ENCODE assay signal across 1 cellular context in the genomic region with DNA sequence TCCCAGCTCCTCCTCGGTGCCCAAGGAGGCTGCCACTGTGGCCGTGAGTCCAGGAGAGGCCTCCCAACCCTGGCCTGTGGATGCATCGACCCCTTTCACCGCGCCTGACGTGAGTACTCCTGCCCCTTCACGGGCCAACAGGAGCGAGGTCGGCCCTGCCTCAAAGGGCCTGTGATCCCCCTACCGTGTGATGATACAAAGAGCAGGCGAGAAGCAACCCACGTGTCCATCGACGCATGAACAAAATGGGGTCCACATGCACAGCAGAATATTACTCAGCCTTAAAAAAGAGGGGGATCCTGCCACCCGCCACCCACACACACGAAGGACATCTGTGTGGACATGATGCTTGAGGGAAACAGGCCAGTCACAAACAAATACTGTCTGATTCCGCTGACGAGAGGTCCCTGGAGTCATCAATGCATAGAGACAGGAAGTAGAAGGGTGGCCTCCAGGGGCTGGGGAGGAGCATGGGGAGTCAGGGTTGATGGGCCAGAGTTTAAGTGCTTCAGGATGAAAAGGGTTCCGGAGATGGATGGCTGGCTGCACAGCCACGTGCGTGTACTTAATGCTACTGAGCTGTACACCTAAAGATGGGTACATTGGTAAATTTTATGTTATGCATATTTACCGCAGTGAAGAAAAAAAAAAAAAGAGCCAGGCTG.
TF ChIP-seq lines count a peak whose summit lies in the region.

No MANE protein-coding gene starts in this region.

TF ChIP-seq in GM12878, 131 proteins besides CTCF, POLR2A, EP300 and RAD21 (continued from another document):
- TF ChIP-seq, protein P1, sequence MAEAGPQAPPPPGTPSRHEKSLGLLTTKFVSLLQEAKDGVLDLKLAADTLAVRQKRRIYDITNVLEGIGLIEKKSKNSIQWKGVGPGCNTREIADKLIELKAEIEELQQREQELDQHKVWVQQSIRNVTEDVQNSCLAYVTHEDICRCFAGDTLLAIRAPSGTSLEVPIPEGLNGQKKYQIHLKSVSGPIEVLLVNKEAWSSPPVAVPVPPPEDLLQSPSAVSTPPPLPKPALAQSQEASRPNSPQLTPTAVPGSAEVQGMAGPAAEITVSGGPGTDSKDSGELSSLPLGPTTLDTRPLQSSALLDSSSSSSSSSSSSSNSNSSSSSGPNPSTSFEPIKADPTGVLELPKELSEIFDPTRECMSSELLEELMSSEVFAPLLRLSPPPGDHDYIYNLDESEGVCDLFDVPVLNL (IDR thresholded peaks at IDR 0.05; ENCODE audit: low read depth, low read length) = no peak
- no peak for TF ChIP-seq RAD51 (IDR thresholded peaks at IDR 0.05)
- TF ChIP-seq GABPA (IDR thresholded peaks at IDR 0.05; ENCODE audit: low read depth) = no peak
- TF ChIP-seq, protein P2, sequence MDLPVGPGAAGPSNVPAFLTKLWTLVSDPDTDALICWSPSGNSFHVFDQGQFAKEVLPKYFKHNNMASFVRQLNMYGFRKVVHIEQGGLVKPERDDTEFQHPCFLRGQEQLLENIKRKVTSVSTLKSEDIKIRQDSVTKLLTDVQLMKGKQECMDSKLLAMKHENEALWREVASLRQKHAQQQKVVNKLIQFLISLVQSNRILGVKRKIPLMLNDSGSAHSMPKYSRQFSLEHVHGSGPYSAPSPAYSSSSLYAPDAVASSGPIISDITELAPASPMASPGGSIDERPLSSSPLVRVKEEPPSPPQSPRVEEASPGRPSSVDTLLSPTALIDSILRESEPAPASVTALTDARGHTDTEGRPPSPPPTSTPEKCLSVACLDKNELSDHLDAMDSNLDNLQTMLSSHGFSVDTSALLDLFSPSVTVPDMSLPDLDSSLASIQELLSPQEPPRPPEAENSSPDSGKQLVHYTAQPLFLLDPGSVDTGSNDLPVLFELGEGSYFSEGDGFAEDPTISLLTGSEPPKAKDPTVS (IDR thresholded peaks at IDR 0.05; ENCODE audit: low read depth, low read length) = no peak
- no peak for TF ChIP-seq NFXL1 (IDR thresholded peaks at IDR 0.05; ENCODE audit: borderline replicate concordance)
- TF ChIP-seq POLR2AphosphoS5 (IDR thresholded peaks at IDR 0.05; ENCODE audit: low read length) = no peak
- TF ChIP-seq, protein P3, sequence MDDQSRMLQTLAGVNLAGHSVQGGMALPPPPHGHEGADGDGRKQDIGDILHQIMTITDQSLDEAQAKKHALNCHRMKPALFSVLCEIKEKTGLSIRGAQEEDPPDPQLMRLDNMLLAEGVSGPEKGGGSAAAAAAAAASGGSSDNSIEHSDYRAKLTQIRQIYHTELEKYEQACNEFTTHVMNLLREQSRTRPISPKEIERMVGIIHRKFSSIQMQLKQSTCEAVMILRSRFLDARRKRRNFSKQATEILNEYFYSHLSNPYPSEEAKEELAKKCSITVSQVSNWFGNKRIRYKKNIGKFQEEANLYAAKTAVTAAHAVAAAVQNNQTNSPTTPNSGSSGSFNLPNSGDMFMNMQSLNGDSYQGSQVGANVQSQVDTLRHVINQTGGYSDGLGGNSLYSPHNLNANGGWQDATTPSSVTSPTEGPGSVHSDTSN (IDR thresholded peaks at IDR 0.05; ENCODE audit: insufficient replicate concordance, low read depth, low read length) = no peak
- TF ChIP-seq RFX5 (IDR thresholded peaks at IDR 0.05; ENCODE audit: low read depth, low read length) = no peak
- TF ChIP-seq ETV6 (conservative IDR thresholded peaks at IDR 0.05 in 1 of 2, IDR thresholded peaks at IDR 0.05 in 1 of 2; ENCODE audit: borderline replicate concordance in 1 of 2, low read depth in 1 of 2) = no peak
- TF ChIP-seq, protein P4, sequence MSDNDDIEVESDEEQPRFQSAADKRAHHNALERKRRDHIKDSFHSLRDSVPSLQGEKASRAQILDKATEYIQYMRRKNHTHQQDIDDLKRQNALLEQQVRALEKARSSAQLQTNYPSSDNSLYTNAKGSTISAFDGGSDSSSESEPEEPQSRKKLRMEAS (IDR thresholded peaks at IDR 0.05; ENCODE audit: low read depth, low read length) = no peak
- no peak for TF ChIP-seq CBFB (IDR thresholded peaks at IDR 0.05; ENCODE audit: low read depth)
- TF ChIP-seq SPI1 (IDR thresholded peaks at IDR 0.05; ENCODE audit: borderline replicate concordance, insufficient read depth, low read depth, low read length) = no peak
- no peak for TF ChIP-seq MXI1 (IDR thresholded peaks at IDR 0.05; ENCODE audit: low read depth, low read length)
- TF ChIP-seq, protein P5, sequence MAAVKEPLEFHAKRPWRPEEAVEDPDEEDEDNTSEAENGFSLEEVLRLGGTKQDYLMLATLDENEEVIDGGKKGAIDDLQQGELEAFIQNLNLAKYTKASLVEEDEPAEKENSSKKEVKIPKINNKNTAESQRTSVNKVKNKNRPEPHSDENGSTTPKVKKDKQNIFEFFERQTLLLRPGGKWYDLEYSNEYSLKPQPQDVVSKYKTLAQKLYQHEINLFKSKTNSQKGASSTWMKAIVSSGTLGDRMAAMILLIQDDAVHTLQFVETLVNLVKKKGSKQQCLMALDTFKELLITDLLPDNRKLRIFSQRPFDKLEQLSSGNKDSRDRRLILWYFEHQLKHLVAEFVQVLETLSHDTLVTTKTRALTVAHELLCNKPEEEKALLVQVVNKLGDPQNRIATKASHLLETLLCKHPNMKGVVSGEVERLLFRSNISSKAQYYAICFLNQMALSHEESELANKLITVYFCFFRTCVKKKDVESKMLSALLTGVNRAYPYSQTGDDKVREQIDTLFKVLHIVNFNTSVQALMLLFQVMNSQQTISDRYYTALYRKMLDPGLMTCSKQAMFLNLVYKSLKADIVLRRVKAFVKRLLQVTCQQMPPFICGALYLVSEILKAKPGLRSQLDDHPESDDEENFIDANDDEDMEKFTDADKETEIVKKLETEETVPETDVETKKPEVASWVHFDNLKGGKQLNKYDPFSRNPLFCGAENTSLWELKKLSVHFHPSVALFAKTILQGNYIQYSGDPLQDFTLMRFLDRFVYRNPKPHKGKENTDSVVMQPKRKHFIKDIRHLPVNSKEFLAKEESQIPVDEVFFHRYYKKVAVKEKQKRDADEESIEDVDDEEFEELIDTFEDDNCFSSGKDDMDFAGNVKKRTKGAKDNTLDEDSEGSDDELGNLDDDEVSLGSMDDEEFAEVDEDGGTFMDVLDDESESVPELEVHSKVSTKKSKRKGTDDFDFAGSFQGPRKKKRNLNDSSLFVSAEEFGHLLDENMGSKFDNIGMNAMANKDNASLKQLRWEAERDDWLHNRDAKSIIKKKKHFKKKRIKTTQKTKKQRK (IDR thresholded peaks at IDR 0.05; ENCODE audit: low read depth, low read length) = no peak
